ENCODE assay signal across 39 cellular contexts in the genomic region with DNA sequence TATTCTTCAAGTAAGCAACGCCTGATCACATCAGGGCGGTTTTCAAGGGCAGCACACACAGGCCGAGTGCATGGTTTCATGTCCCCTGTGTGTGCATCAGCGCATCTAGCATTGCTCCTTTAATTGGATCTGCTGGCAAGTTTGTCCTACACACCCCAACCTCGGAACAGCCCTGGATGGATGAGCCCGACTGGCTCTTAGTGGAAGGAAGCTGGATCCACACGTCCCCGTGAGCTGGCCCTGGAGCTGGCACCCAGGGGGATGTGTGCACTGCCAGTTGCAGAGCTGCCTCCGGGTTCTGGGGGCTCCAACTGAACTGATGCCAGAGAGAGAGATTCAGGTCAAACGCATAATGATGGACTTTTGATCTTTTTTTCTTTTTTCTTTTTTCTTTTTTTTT.
"Had no signal": no experiment of that assay in that cellular context is flagged by ENCODE, and none has a peak within 500 bp of the region (broad histone marks: within the 10 kb centered on the region; RNA-seq: fewer than 3 reads in every experiment).

No MANE protein-coding gene starts in this region.

- H3K9me3 Mint-ChIP-seq: activated B cell treated with CpG ODN at 0.5 μM for 24 hours; activated CD4-positive, alpha-beta memory T cell treated with anti-CD3 and anti-CD28 coated beads for 36 hours; activated CD4-positive, alpha-beta T cell treated with anti-CD3 and anti-CD28 coated beads, Interleukin-2, amount 10 ng/mL, durations not matched to agents 24 days and 14 days; activated CD8-positive, alpha-beta T cell treated with anti-CD3 and anti-CD28 coated beads for 36 hours; activated naive CD4-positive, alpha-beta T cell treated with anti-CD3 and anti-CD28 coated beads for 36 hours; activated naive CD4-positive, alpha-beta T cell treated with anti-CD3 and anti-CD28 coated beads, Interleukin-2, amount 50 U/mL, for 24 hours; activated naive CD8-positive, alpha-beta T cell treated with anti-CD3 and anti-CD28 coated beads, Interleukin-2, amount 10 ng/mL, durations not matched to agents 7 days and 5 days; activated naive CD8-positive, alpha-beta T cell treated with anti-CD3 and anti-CD28 coated beads, Interleukin-2, amount 50 U/mL, for 24 hours; activated T-cell treated with anti-CD3 and anti-CD28 coated beads, Interleukin-2, amount 50 U/mL, for 4 hours; activated T-cell treated with anti-CD3 and anti-CD28 coated beads, Interleukin-2, amount 50 U/mL, for 72 hours; activated T-helper 1 cell treated with anti-CD3 and anti-CD28 coated beads, Interleukin-12 subunit alpha, Interleukin-12 subunit beta, Interleukin-2, Interleukin-4 antibody, amounts not matched to agents 30 ng/mL and 10 ng/mL and 1 ng/mL, durations not matched to agents 14 hours and 24 hours and 36 hours; activated T-helper 17 cell treated with anti-CD3 and anti-CD28 coated beads, Interleukin-2, amount 50 U/mL, for 72 hours; brain; central memory CD8-positive, alpha-beta T cell; T-helper 1 cell treated with Interleukin-12 subunit alpha and Interleukin-12 subunit beta and Interleukin-4 antibody, amounts not matched to agents 30 μg/mL and 1 μg/mL, for 36 hours; T-helper 2 cell treated with Interferon-gamma antibody and Interleukin-4, amounts not matched to agents 5 μg/mL and 100 μg/mL, for 36 hours had no signal

- ATAC-seq: activated CD8-positive, alpha-beta T cell treated with anti-CD3 and anti-CD28 coated beads for 36 hours; activated naive CD8-positive, alpha-beta T cell treated with anti-CD3 and anti-CD28 coated beads, Interleukin-2, amount 50 U/mL, for 24 hours; activated T-cell treated with anti-CD3 and anti-CD28 coated beads, Interleukin-2, amount 50 U/mL, for 4 hours; activated T-cell treated with anti-CD3 and anti-CD28 coated beads, Interleukin-2, amount 50 U/mL, for 72 hours; activated T-helper 17 cell treated with anti-CD3 and anti-CD28 coated beads, Interleukin-2, amount 50 U/mL, for 72 hours had no signal

- H3K27ac Mint-ChIP-seq: activated B cell treated with CpG ODN at 0.5 μM for 24 hours; activated CD4-positive, alpha-beta memory T cell treated with anti-CD3 and anti-CD28 coated beads for 36 hours; activated CD4-positive, alpha-beta T cell treated with anti-CD3 and anti-CD28 coated beads, Interleukin-2, amount 10 ng/mL, durations not matched to agents 24 days and 14 days; activated CD8-positive, alpha-beta T cell treated with anti-CD3 and anti-CD28 coated beads for 36 hours; activated naive CD4-positive, alpha-beta T cell treated with anti-CD3 and anti-CD28 coated beads for 36 hours; activated naive CD4-positive, alpha-beta T cell treated with anti-CD3 and anti-CD28 coated beads, Interleukin-2, amount 50 U/mL, for 24 hours; activated naive CD8-positive, alpha-beta T cell; activated naive CD8-positive, alpha-beta T cell treated with anti-CD3 and anti-CD28 coated beads, Interleukin-2, amount 10 ng/mL, durations not matched to agents 7 days and 5 days; activated naive CD8-positive, alpha-beta T cell treated with anti-CD3 and anti-CD28 coated beads, Interleukin-2, amount 50 U/mL, for 24 hours; activated T-cell treated with anti-CD3 and anti-CD28 coated beads, Interleukin-2, amount 50 U/mL, for 72 hours; activated T-helper 1 cell treated with anti-CD3 and anti-CD28 coated beads, Interleukin-12 subunit alpha, Interleukin-12 subunit beta, Interleukin-2, Interleukin-4 antibody, amounts not matched to agents 30 ng/mL and 10 ng/mL and 1 ng/mL, durations not matched to agents 14 hours and 24 hours and 36 hours; activated T-helper 17 cell treated with anti-CD3 and anti-CD28 coated beads, Interleukin-2, amount 50 U/mL, for 72 hours; T-helper 1 cell treated with Interleukin-12 subunit alpha and Interleukin-12 subunit beta and Interleukin-4 antibody, amounts not matched to agents 30 μg/mL and 1 μg/mL, for 36 hours; T-helper 2 cell treated with Interferon-gamma antibody and Interleukin-4, amounts not matched to agents 5 μg/mL and 100 μg/mL, for 36 hours had no signal

- H3K9me3 ChIP-seq: ascending aorta had no signal

- FAIRE-seq: bronchial epithelial cell, TTC549 had no signal

- H3K27me3 Mint-ChIP-seq: activated CD4-positive, alpha-beta T cell treated with anti-CD3 and anti-CD28 coated beads, Interleukin-2, amount 10 ng/mL, durations not matched to agents 24 days and 14 days; activated naive CD8-positive, alpha-beta T cell; brain had no signal

- H3K4me3 ChIP-seq: ascending aorta, cardiac muscle cell had no signal

- H3K27me3 ChIP-seq: ascending aorta, cardiac muscle cell had no signal

- H3K4me1 Mint-ChIP-seq: activated B cell treated with CpG ODN at 0.5 μM for 24 hours; activated naive CD8-positive, alpha-beta T cell treated with anti-CD3 and anti-CD28 coated beads, Interleukin-2, amount 10 ng/mL, durations not matched to agents 7 days and 5 days; activated naive CD8-positive, alpha-beta T cell treated with anti-CD3 and anti-CD28 coated beads, Interleukin-2, amount 50 U/mL, for 24 hours had no signal

- H3K4me1 ChIP-seq: ascending aorta had no signal

- DNase-seq: activated B cell treated with CpG ODN at 0.5 μM for 24 hours; activated CD4-positive, alpha-beta memory T cell treated with anti-CD3 and anti-CD28 coated beads for 36 hours; activated CD4-positive, alpha-beta T cell treated with anti-CD3 and anti-CD28 coated beads for 4 hours; activated CD4-positive, alpha-beta T cell treated with anti-CD3 and anti-CD28 coated beads, Interleukin-2, amount 10 ng/mL, durations not matched to agents 24 days and 14 days; activated CD4-positive, alpha-beta T cell treated with anti-CD3 and anti-CD28 coated beads, Interleukin-2, amount 50 U/mL, for 1 hour; activated CD4-positive, alpha-beta T cell treated with anti-CD3 and anti-CD28 coated beads, Interleukin-2, amount 50 U/mL, for 4 hours; activated CD4-positive, CD25-positive, alpha-beta regulatory T cell treated with anti-CD3 and anti-CD28 coated beads, Interleukin-2, amount 50 U/mL, for 72 hours; activated CD8-positive, alpha-beta memory T cell treated with anti-CD3 and anti-CD28 coated beads, Interleukin-2, amount 50 U/mL, for 4 hours; activated CD8-positive, alpha-beta T cell treated with anti-CD3 and anti-CD28 coated beads for 36 hours; activated effector memory CD4-positive, alpha-beta T cell treated with anti-CD3 and anti-CD28 coated beads, Interleukin-2, amount 50 U/mL, for 16 hours; activated gamma-delta T cell treated with Interleukin-2 at 50 U/mL for 16 hours; activated naive CD4-positive, alpha-beta T cell; activated naive CD4-positive, alpha-beta T cell treated with anti-CD3 and anti-CD28 coated beads for 36 hours; activated naive CD8-positive, alpha-beta T cell treated with anti-CD3 and anti-CD28 coated beads, Interleukin-2, amount 10 ng/mL, durations not matched to agents 7 days and 5 days; activated naive CD8-positive, alpha-beta T cell treated with anti-CD3 and anti-CD28 coated beads, Interleukin-2, amount 50 U/mL, for 24 hours; activated T-cell treated with anti-CD3 and anti-CD28 coated beads for 4 hours; activated T-cell treated with anti-CD3 and anti-CD28 coated beads, Interleukin-2, amount 50 U/mL, for 1 hour; activated T-cell treated with anti-CD3 and anti-CD28 coated beads, Interleukin-2, amount 50 U/mL, for 4 hours; activated T-cell treated with anti-CD3 and anti-CD28 coated beads, Interleukin-2, amount 50 U/mL, for 72 hours; amygdala; anterior cingulate cortex; caudate nucleus; cerebellar nuclear complex; T-helper 1 cell; T-helper 2 cell; T-helper 9 cell had no signal

- H3K4me3 Mint-ChIP-seq: activated B cell treated with CpG ODN at 0.5 μM for 24 hours; activated CD4-positive, alpha-beta memory T cell treated with anti-CD3 and anti-CD28 coated beads for 36 hours; activated CD4-positive, alpha-beta T cell treated with anti-CD3 and anti-CD28 coated beads, Interleukin-2, amount 10 ng/mL, durations not matched to agents 24 days and 14 days; activated CD8-positive, alpha-beta T cell treated with anti-CD3 and anti-CD28 coated beads for 36 hours; activated naive CD4-positive, alpha-beta T cell treated with anti-CD3 and anti-CD28 coated beads for 36 hours; activated naive CD4-positive, alpha-beta T cell treated with anti-CD3 and anti-CD28 coated beads, Interleukin-2, amount 50 U/mL, for 24 hours; activated naive CD8-positive, alpha-beta T cell; activated naive CD8-positive, alpha-beta T cell treated with anti-CD3 and anti-CD28 coated beads, Interleukin-2, amount 10 ng/mL, durations not matched to agents 7 days and 5 days; activated naive CD8-positive, alpha-beta T cell treated with anti-CD3 and anti-CD28 coated beads, Interleukin-2, amount 50 U/mL, for 24 hours; activated T-cell treated with anti-CD3 and anti-CD28 coated beads, Interleukin-2, amount 50 U/mL, for 4 hours; activated T-cell treated with anti-CD3 and anti-CD28 coated beads, Interleukin-2, amount 50 U/mL, for 72 hours; activated T-helper 1 cell treated with anti-CD3 and anti-CD28 coated beads, Interleukin-12 subunit alpha, Interleukin-12 subunit beta, Interleukin-2, Interleukin-4 antibody, amounts not matched to agents 30 ng/mL and 10 ng/mL and 1 ng/mL, durations not matched to agents 14 hours and 24 hours and 36 hours; activated T-helper 17 cell treated with anti-CD3 and anti-CD28 coated beads, Interleukin-2, amount 50 U/mL, for 72 hours; brain; central memory CD8-positive, alpha-beta T cell; T-helper 1 cell treated with Interleukin-12 subunit alpha and Interleukin-12 subunit beta and Interleukin-4 antibody, amounts not matched to agents 30 μg/mL and 1 μg/mL, for 36 hours; T-helper 2 cell treated with Interferon-gamma antibody and Interleukin-4, amounts not matched to agents 5 μg/mL and 100 μg/mL, for 36 hours had no signal

- H3K27ac ChIP-seq: ascending aorta, cardiac muscle cell, VCaP had no signal

- H3K36me3 Mint-ChIP-seq: activated CD4-positive, alpha-beta memory T cell treated with anti-CD3 and anti-CD28 coated beads for 36 hours; activated naive CD4-positive, alpha-beta T cell treated with anti-CD3 and anti-CD28 coated beads, Interleukin-2, amount 50 U/mL, for 24 hours; activated naive CD8-positive, alpha-beta T cell; activated naive CD8-positive, alpha-beta T cell treated with anti-CD3 and anti-CD28 coated beads, Interleukin-2, amount 10 ng/mL, durations not matched to agents 7 days and 5 days; brain had no signal

- H3K36me3 ChIP-seq: ascending aorta, cardiac muscle cell had no signal
